ENCODE assay signal across 9 cellular contexts in genomic region chrX:155477136-155477535, GRCh38. TPM values are rescaled to one million over a fixed set of nuclear protein-coding genes. Genes with fewer than 3 reads are reported as not detected.
DNase-seq lines count a peak whose midpoint lies in the region; ATAC-seq, FAIRE-seq and TF ChIP-seq lines count a peak whose summit lies in the region.
"Not testable (repeated sequence)": the region's sequence is repeated elsewhere in the genome, so short reads cannot be mapped to it uniquely, and the experiment has no call there.
"Had no signal": no experiment of that assay in that cellular context is flagged by ENCODE, and none has a peak within 500 bp of the region (broad histone marks: within the 10 kb centered on the region; RNA-seq: fewer than 3 reads in every experiment).

No MANE protein-coding gene starts in this region.

- H3K4me1 Mint-ChIP-seq in activated CD8-positive, alpha-beta T cell treated with anti-CD3 and anti-CD28 coated beads for 36 hours (ENCODE audit: low read depth); activated T-cell treated with anti-CD3 and anti-CD28 coated beads, Interleukin-2, amount 50 U/mL, for 72 hours (ENCODE audit: low read depth); stimulated activated naive CD8-positive, alpha-beta T cell treated with anti-CD3 and anti-CD28 coated beads, Interleukin-15, amount 100 ng/mL, for 72 hours: not testable (repeated sequence)

- not testable (repeated sequence) for H3K36me3 ChIP-seq in bronchial epithelial cell (ENCODE audit: control insufficient read depth, insufficient read depth, low read length)

- peak; percentile 31 for FAIRE-seq in HTR-8/SVneo (lab: Jason Lieb, UNC)
- FAIRE-seq in bronchial epithelial cell (lab: Jason Lieb, UNC), result peak; percentile 82

- DNase-seq in HTR-8/SVneo (ENCODE audit: insufficient read length, low spot score); activated CD8-positive, alpha-beta T cell treated with anti-CD3 and anti-CD28 coated beads for 36 hours; activated T-cell treated with anti-CD3 and anti-CD28 coated beads, Interleukin-2, amount 50 U/mL, for 72 hours; activated naive CD4-positive, alpha-beta T cell treated with anti-CD3 and anti-CD28 coated beads, Interleukin-2, amount 50 U/mL, for 72 hours (ENCODE audit: low spot score in 2 of 2); bronchial epithelial cell (ENCODE audit: low read depth); stimulated activated naive CD8-positive, alpha-beta T cell treated with anti-CD3 and anti-CD28 coated beads, Interleukin-15, amount 100 ng/mL, for 72 hours: not testable (repeated sequence)

- not testable (repeated sequence) for H3K9me3 Mint-ChIP-seq in activated CD8-positive, alpha-beta T cell treated with anti-CD3 and anti-CD28 coated beads for 36 hours; activated T-cell treated with anti-CD3 and anti-CD28 coated beads, Interleukin-2, amount 50 U/mL, for 72 hours; activated naive CD4-positive, alpha-beta T cell treated with anti-CD3 and anti-CD28 coated beads, Interleukin-2, amount 50 U/mL, for 72 hours; stimulated activated naive CD8-positive, alpha-beta T cell treated with anti-CD3 and anti-CD28 coated beads, Interleukin-15, amount 100 ng/mL, for 72 hours

- POLR2A ChIA-PET in activated CD8-positive, alpha-beta T cell treated with anti-CD3 and anti-CD28 coated beads for 36 hours (lab: Charles Lee), result not testable (repeated sequence)

- H3K27me3 ChIP-seq in bronchial epithelial cell (ENCODE audit: control insufficient read depth, insufficient read depth, low read length), result not testable (repeated sequence)

- H3K4me3 ChIP-seq in bronchial epithelial cell (ENCODE audit: low read depth, low read length), result not testable (repeated sequence)

- not testable (repeated sequence) for H3K27ac Mint-ChIP-seq in activated CD8-positive, alpha-beta T cell treated with anti-CD3 and anti-CD28 coated beads for 36 hours; activated T-cell treated with anti-CD3 and anti-CD28 coated beads, Interleukin-2, amount 50 U/mL, for 72 hours; activated naive CD4-positive, alpha-beta T cell treated with anti-CD3 and anti-CD28 coated beads, Interleukin-2, amount 50 U/mL, for 72 hours; stimulated activated naive CD8-positive, alpha-beta T cell treated with anti-CD3 and anti-CD28 coated beads, Interleukin-15, amount 100 ng/mL, for 72 hours

- CTCF ChIA-PET in activated CD8-positive, alpha-beta T cell treated with anti-CD3 and anti-CD28 coated beads for 36 hours (lab: Charles Lee), result not testable (repeated sequence)

- TF ChIP-seq CTCF in activated CD8-positive, alpha-beta T cell treated with anti-CD3 and anti-CD28 coated beads for 36 hours (IDR thresholded peaks at IDR 0.05); bronchial epithelial cell (IDR thresholded peaks at IDR 0.05; ENCODE audit: insufficient read depth, low read length, severe bottlenecking): not testable (repeated sequence)

- H3K4me3 Mint-ChIP-seq in activated CD8-positive, alpha-beta T cell treated with anti-CD3 and anti-CD28 coated beads for 36 hours; activated T-cell treated with anti-CD3 and anti-CD28 coated beads, Interleukin-2, amount 50 U/mL, for 72 hours; stimulated activated naive CD8-positive, alpha-beta T cell treated with anti-CD3 and anti-CD28 coated beads, Interleukin-15, amount 100 ng/mL, for 72 hours: not testable (repeated sequence)

- peak; percentile 64 for ATAC-seq in activated CD8-positive, alpha-beta T cell treated with anti-CD3 and anti-CD28 coated beads for 36 hours
- peak; percentile 88 to 95 for ATAC-seq in activated T-cell treated with anti-CD3 and anti-CD28 coated beads, Interleukin-2, amount 50 U/mL, for 72 hours (replicated peaks in 1 of 2)
- peak; percentile 54 to 98 for ATAC-seq in activated naive CD4-positive, alpha-beta T cell treated with anti-CD3 and anti-CD28 coated beads, Interleukin-2, amount 50 U/mL, for 72 hours
- peak; percentile 88 for ATAC-seq in stimulated activated naive CD8-positive, alpha-beta T cell treated with anti-CD3 and anti-CD28 coated beads, Interleukin-15, amount 100 ng/mL, for 72 hours

- H3K36me3 Mint-ChIP-seq in activated CD8-positive, alpha-beta T cell treated with anti-CD3 and anti-CD28 coated beads for 36 hours (ENCODE audit: low read depth); activated T-cell treated with anti-CD3 and anti-CD28 coated beads, Interleukin-2, amount 50 U/mL, for 72 hours (ENCODE audit: insufficient read depth in 2 of 2); activated naive CD4-positive, alpha-beta T cell treated with anti-CD3 and anti-CD28 coated beads, Interleukin-2, amount 50 U/mL, for 72 hours: not testable (repeated sequence)

- not testable (repeated sequence) for H3K27me3 Mint-ChIP-seq in activated CD8-positive, alpha-beta T cell treated with anti-CD3 and anti-CD28 coated beads for 36 hours; activated T-cell treated with anti-CD3 and anti-CD28 coated beads, Interleukin-2, amount 50 U/mL, for 72 hours (ENCODE audit: low read depth); stimulated activated naive CD8-positive, alpha-beta T cell treated with anti-CD3 and anti-CD28 coated beads, Interleukin-15, amount 100 ng/mL, for 72 hours

- intact Hi-C loops in activated CD8-positive, alpha-beta T cell treated with anti-CD3 and anti-CD28 coated beads for 36 hours (cut with micrococcal nuclease), result not testable (repeated sequence)

RNA-seq across cellular contexts. Expression of gene F8A3, which starts 18.7 kb away (rescaled TPM):
- 10 to 100 TPM; 11.0 to 12.8 TPM for total RNA-seq in activated CD8-positive, alpha-beta T cell treated with anti-CD3 and anti-CD28 coated beads for 36 hours
- total RNA-seq in activated T-cell treated with anti-CD3 and anti-CD28 coated beads, Interleukin-2, amount 50 U/mL, for 72 hours, result 1 to 10 TPM in 1 of 2 donors, under 1 TPM in 1; 0.23 to 5.1 TPM
- 10 to 100 TPM in 1 of 2 donors, 1 to 10 TPM in 1; 9.7 to 20.8 TPM for total RNA-seq in activated naive CD4-positive, alpha-beta T cell treated with anti-CD3 and anti-CD28 coated beads, Interleukin-2, amount 50 U/mL, for 72 hours
- total RNA-seq in bronchial epithelial cell, result 0.26 and 0.38 TPM in 2 replicates
- total RNA-seq: CD4-positive, alpha-beta memory T cell; Daoy; G401 had no signal
